Comparison of ENCODE assay signal across 19 cellular contexts in the genomic region with DNA sequence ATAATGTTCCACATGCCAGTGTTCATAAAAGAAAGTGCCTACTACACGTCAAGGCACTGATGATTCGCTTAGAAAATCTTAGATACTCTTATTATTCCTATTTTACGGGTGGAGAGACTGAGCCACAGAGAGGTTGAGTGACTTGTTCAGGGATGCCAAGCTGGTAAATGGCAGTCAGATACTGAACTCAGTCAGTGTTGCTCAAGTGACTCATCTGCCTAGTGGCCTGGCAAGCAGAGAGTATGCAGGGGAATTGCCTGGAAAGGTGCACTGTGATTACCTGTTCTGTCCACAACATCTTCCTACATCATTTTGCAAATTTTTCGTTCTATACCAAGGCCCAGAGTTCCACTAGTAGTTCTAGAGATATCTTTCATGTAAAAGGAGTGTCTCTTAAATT.
DNase-seq lines count a peak whose midpoint lies in the region; ATAC-seq, FAIRE-seq and TF ChIP-seq lines count a peak whose summit lies in the region.
"Had no signal": no experiment of that assay in that cellular context is flagged by ENCODE, and none has a peak within 500 bp of the region (broad histone marks: within the 10 kb centered on the region; RNA-seq: fewer than 3 reads in every experiment).

No MANE protein-coding gene starts in this region.

- WGBS in heart left ventricle, 4 donors, result 85 to 91% (median 87%) methylated on average over 4 of the region's 4 CpGs

- H3K4me2 ChIP-seq in OCI-LY7 (ENCODE audit: low read length), result no peak overlapping the region

- CTCF ChIA-PET in OCI-LY7 (lab: Charles Lee; ENCODE audit: unreplicated experiment), result no interaction called here

- no peak for TF ChIP-seq CTCF in cardiac muscle cell (IDR thresholded peaks at IDR 0.05; ENCODE audit: low read depth, low read length)
- no peak for TF ChIP-seq CTCF in heart left ventricle (IDR thresholded peaks at IDR 0.05)
- TF ChIP-seq CTCF in bronchial epithelial cell (IDR thresholded peaks at IDR 0.05; ENCODE audit: insufficient read depth, low read length, severe bottlenecking), result no peak
- no peak for TF ChIP-seq CTCF in OCI-LY7 (conservative IDR thresholded peaks at IDR 0.05; ENCODE audit: low read length)

- H3K27me3 ChIP-seq in cardiac muscle cell (no peaks in the 10 kb centered on the region), heart left ventricle (no peaks in the 10 kb centered on the region), bronchial epithelial cell (ENCODE audit: control insufficient read depth, insufficient read depth, low read length) (no peaks in the 10 kb centered on the region)

- FAIRE-seq in bronchial epithelial cell (lab: Jason Lieb, UNC), result no peak
- no peak for FAIRE-seq in HTR-8/SVneo (lab: Jason Lieb, UNC)

- H2AFZ ChIP-seq in OCI-LY7 (ENCODE audit: low read length), result no peak overlapping the region
- H2AFZ ChIP-seq: parathyroid adenoma had no signal

- no peak for DNase-seq in cardiac muscle cell (ENCODE audit: low read depth in 1 of 2, low spot score in 1 of 2)
- no peak for DNase-seq in heart left ventricle
- DNase-seq in bronchial epithelial cell (ENCODE audit: low read depth), result peak; percentile 68
- DNase-seq in stimulated activated naive CD8-positive, alpha-beta T cell treated with anti-CD3 and anti-CD28 coated beads, Interleukin-15, Interleukin-2, amounts not matched to agents 100 U/mL and 50 U/mL, for 24 hours, result no peak
- DNase-seq in OCI-LY7 (ENCODE audit: low spot score), result no peak
- DNase-seq in HTR-8/SVneo (ENCODE audit: insufficient read length, low spot score), result no peak
- DNase-seq in pons (ENCODE audit: low spot score), result no peak
- DNase-seq: activated CD8-positive, alpha-beta memory T cell treated with anti-CD3 and anti-CD28 coated beads for 24 hours; activated gamma-delta T cell; AML-193; effector CD4-positive, alpha-beta T cell; HFFc6; lower lobe of right lung; naive thymus-derived CD4-positive, alpha-beta T cell; NCI-H1417; NCI-H345 had no signal

- POLR2A ChIA-PET in OCI-LY7 (lab: Charles Lee), result interaction anchor here (1.2 kb wide), 1 partner anchor 9 kb away, joined by 3 read pairs; no protein-coding TSS in a partner anchor

- H3K4me3 ChIP-seq in cardiac muscle cell (no peak overlapping the region), heart left ventricle (no peak overlapping the region), bronchial epithelial cell (ENCODE audit: low read depth, low read length) (no peak overlapping the region), OCI-LY7 (ENCODE audit: low read depth, low read length, poor library complexity, severe bottlenecking) (no peak overlapping the region)
- H3K4me3 ChIP-seq: lower lobe of right lung, skin epidermis had no signal

- no peaks in the 10 kb centered on the region for H3K9me2 ChIP-seq in OCI-LY7 (ENCODE audit: insufficient read depth, low read length)

- BruUV-seq in OCI-LY7 (replicated peaks; lab: Mats Ljungman, UMichigan), result no TSS peak

- H3K4me1 ChIP-seq in cardiac muscle cell (ENCODE audit: low read depth) (peaks cover 49% of the 10 kb centered on the region), heart left ventricle (peaks cover 6 to 83% (median 59%) of the 10 kb centered on the region in 12 donors), OCI-LY7 (ENCODE audit: insufficient read depth, low read length, poor library complexity, severe bottlenecking) (peaks cover 34% of the 10 kb centered on the region)
- H3K4me1 ChIP-seq: parathyroid adenoma had no signal

- peak overlapping the region; percentile 22 for H3K27ac ChIP-seq in cardiac muscle cell
- peak overlapping the region in 1 of 12 donors; percentile 0 for H3K27ac ChIP-seq in heart left ventricle
- H3K27ac ChIP-seq in OCI-LY7 (ENCODE audit: low read depth, low read length, poor library complexity, severe bottlenecking), result no peak overlapping the region
- H3K27ac ChIP-seq: lower lobe of right lung, parathyroid adenoma, skin epidermis had no signal

- TF ChIP-seq POLR2A in heart left ventricle (IDR thresholded peaks at IDR 0.05), result no peak

- intact Hi-C loops in heart left ventricle (cut with DNase I), result loop anchor here in 8 of 10 donors (5.0 to 10.0 kb wide), 8 partner anchors 64 to 446 kb away; a partner anchor contains a TSS
- intact Hi-C loops in OCI-LY7 (cut with micrococcal nuclease; ENCODE audit: unreplicated experiment), result no loop called here

- H3K79me2 ChIP-seq in OCI-LY7 (ENCODE audit: insufficient read depth, low read depth, low read length), result no peaks in the 10 kb centered on the region

- H3K9me3 ChIP-seq in cardiac muscle cell (ENCODE audit: low read depth) (no peaks in the 10 kb centered on the region), heart left ventricle (no peaks in the 10 kb centered on the region), OCI-LY7 (ENCODE audit: low read length) (no peaks in the 10 kb centered on the region)
- H3K9me3 ChIP-seq: lower lobe of right lung had no signal

- peaks cover 9% of the 10 kb centered on the region for H4K20me1 ChIP-seq in OCI-LY7 (ENCODE audit: insufficient read depth, low read length)

- no peak for ATAC-seq in heart left ventricle
- ATAC-seq in HG03432 (IDR thresholded peaks at IDR 0.05; ENCODE audit: unreplicated experiment), result peak; percentile 26
- ATAC-seq in stimulated activated naive CD8-positive, alpha-beta T cell treated with anti-CD3 and anti-CD28 coated beads, Interleukin-15, Interleukin-2, amounts not matched to agents 100 U/mL and 50 U/mL, for 24 hours, result peak; percentile 87
- ATAC-seq: lower lobe of right lung; naive thymus-derived CD4-positive, alpha-beta T cell had no signal

- no peaks in the 10 kb centered on the region for H3K36me3 ChIP-seq in cardiac muscle cell
- no peaks in the 10 kb centered on the region for H3K36me3 ChIP-seq in heart left ventricle
- no peaks in the 10 kb centered on the region for H3K36me3 ChIP-seq in bronchial epithelial cell (ENCODE audit: control insufficient read depth, insufficient read depth, low read length)
- no peaks in the 10 kb centered on the region for H3K36me3 ChIP-seq in OCI-LY7 (ENCODE audit: insufficient read depth, low read length)
- H3K36me3 ChIP-seq: lower lobe of right lung had no signal

Comparison
In these comparisons a context has a peak if more than half of its experiments do, and no peak if none do; other contexts are left out.
1. ATAC-seq: peak in HG03432 (single experiment) and stimulated activated naive CD8-positive, alpha-beta T cell treated with anti-CD3 and anti-CD28 coated beads, Interleukin-15, Interleukin-2, amounts not matched to agents 100 U/mL and 50 U/mL, for 24 hours (single experiment); none in heart left ventricle (0 of 4).